Comparison of ENCODE assay signal across 20 cellular contexts in genomic region chr6:6125495-6125894, GRCh38.
"Had no signal": no experiment of that assay in that cellular context is flagged by ENCODE, and none has a peak within 500 bp of the region (broad histone marks: within the 10 kb centered on the region; RNA-seq: fewer than 3 reads in every experiment).

No MANE protein-coding gene starts in this region.

- H3K9me3 ChIP-seq: pancreas, prostate gland, thoracic aorta had no signal

- DNase-seq: effector memory CD4-positive, alpha-beta T cell; heart left ventricle; kidney glomerular epithelial cell; mesendoderm; naive B cell; occipital lobe; pancreas; retina; right lobe of liver; stimulated activated CD4-positive, alpha-beta T cell treated with anti-CD3 and anti-CD28 coated beads, Interleukin-1b, Interleukin-23, amount 100 ng/mL, for 48 hours; stimulated activated CD4-positive, alpha-beta T cell treated with anti-CD3 and anti-CD28 coated beads, Interleukin-4, amount 100 ng/mL, for 24 hours; trophoblast cell had no signal

- H3K27me3 ChIP-seq: heart left ventricle, pancreas, right lobe of liver had no signal

- FAIRE-seq: endometrium, frontal cortex, islet of Langerhans, pancreas, urothelium cell line had no signal

- H3K27ac ChIP-seq: heart left ventricle, pancreas, prostate gland, right lobe of liver, thoracic aorta had no signal

- H3K36me3 ChIP-seq: heart left ventricle, pancreas, prostate gland, right lobe of liver, thoracic aorta had no signal

- H3K4me1 ChIP-seq: heart left ventricle, pancreas, prostate gland, right lobe of liver had no signal

- ATAC-seq: esophagus mucosa; heart left ventricle; pancreas; right lobe of liver; stimulated activated memory B cell treated with anti-CD40 and anti-IgM and Interleukin-4, amounts not matched to agents 10 μg/mL and 1 μg/mL and 100 μg/mL, for 72 hours had no signal

- H3K4me3 ChIP-seq: heart left ventricle, pancreas, prostate gland, right lobe of liver, thoracic aorta had no signal
